In the genomic region with DNA sequence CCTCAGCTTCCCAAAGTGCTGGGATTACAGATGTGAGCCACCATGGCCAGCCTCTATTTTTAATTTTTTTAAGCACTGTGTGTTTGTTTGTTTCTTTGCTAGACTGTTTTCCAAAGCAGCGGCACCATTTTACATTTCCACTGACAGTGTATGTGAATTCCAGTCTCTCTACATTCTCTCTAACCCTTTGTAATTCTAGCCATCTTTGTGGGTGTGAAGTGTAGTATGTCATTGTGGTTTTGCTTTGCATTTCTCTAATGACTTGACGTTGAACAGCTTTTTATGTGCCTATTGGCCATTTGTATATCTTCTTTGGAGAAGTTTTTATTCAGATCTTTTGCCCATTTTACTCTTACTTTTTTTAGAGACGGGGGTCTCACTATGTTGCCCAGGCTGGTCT, we compare ENCODE assay signal across 22 cellular contexts. TPM values are rescaled to one million over a fixed set of nuclear protein-coding genes. Genes with fewer than 3 reads are reported as not detected.
"Had no signal": no experiment of that assay in that cellular context is flagged by ENCODE, and none has a peak within 500 bp of the region (broad histone marks: within the 10 kb centered on the region; RNA-seq: fewer than 3 reads in every experiment).

No MANE protein-coding gene starts in this region.

- H3K4me3 ChIP-seq: gastroesophageal sphincter, heart left ventricle, SK-N-MC, spleen, tibial artery had no signal

- ATAC-seq: activated T-helper 17 cell treated with anti-CD3 and anti-CD28 coated beads, Interleukin-2, amount 50 U/mL, for 72 hours; esophagus mucosa; gastroesophageal sphincter; heart left ventricle; left ventricle myocardium superior; stimulated activated naive B cell treated with anti-CD40 and anti-IgM and Interleukin-4, amounts not matched to agents 10 μg/mL and 1 μg/mL and 100 μg/mL, for 72 hours; T-cell had no signal

- H3K27ac ChIP-seq: gastroesophageal sphincter, SK-N-MC, tibial artery had no signal

- H3K9me3 ChIP-seq: gastroesophageal sphincter, heart left ventricle, spleen, tibial artery had no signal

- H3K4me3 Mint-ChIP-seq: activated T-helper 17 cell treated with anti-CD3 and anti-CD28 coated beads, Interleukin-2, amount 50 U/mL, for 72 hours; neural crest cell; stimulated activated naive B cell treated with anti-CD40 and anti-IgM and Interleukin-4, amounts not matched to agents 10 μg/mL and 1 μg/mL and 100 μg/mL, for 72 hours; T-cell had no signal

- DNase-seq: activated CD4-positive, CD25-positive, alpha-beta regulatory T cell; activated CD8-positive, alpha-beta memory T cell treated with anti-CD3 and anti-CD28 coated beads, Interleukin-2, amount 50 U/mL, for 48 hours; activated naive CD4-positive, alpha-beta T cell; amniotic stem cell; effector CD4-positive, alpha-beta T cell; heart left ventricle; left ventricle myocardium superior; retina; spleen; stimulated activated CD4-positive, alpha-beta T cell treated with anti-CD3 and anti-CD28 coated beads, Interleukin-4, amount 100 ng/mL, for 4 hours; stimulated activated naive B cell treated with anti-CD40 and anti-IgM and Interleukin-4, amounts not matched to agents 10 μg/mL and 1 μg/mL and 100 μg/mL, for 72 hours; substantia nigra; T-cell; T1000; tibial artery had no signal

- H3K27ac Mint-ChIP-seq: activated T-helper 17 cell treated with anti-CD3 and anti-CD28 coated beads, Interleukin-2, amount 50 U/mL, for 72 hours; stimulated activated naive B cell treated with anti-CD40 and anti-IgM and Interleukin-4, amounts not matched to agents 10 μg/mL and 1 μg/mL and 100 μg/mL, for 72 hours; T-cell had no signal

- H3K27me3 Mint-ChIP-seq: activated T-helper 17 cell treated with anti-CD3 and anti-CD28 coated beads, Interleukin-2, amount 50 U/mL, for 72 hours; stimulated activated naive B cell treated with anti-CD40 and anti-IgM and Interleukin-4, amounts not matched to agents 10 μg/mL and 1 μg/mL and 100 μg/mL, for 72 hours; T-cell had no signal

- H3K27me3 ChIP-seq: gastroesophageal sphincter, heart left ventricle, spleen, tibial artery had no signal

- H3K9me3 Mint-ChIP-seq: activated T-helper 17 cell treated with anti-CD3 and anti-CD28 coated beads, Interleukin-2, amount 50 U/mL, for 72 hours; neural crest cell; T-cell had no signal

RNA-seq across cellular contexts. Expression of gene CAMSAP3, which starts 48.5 kb away (rescaled TPM):
- total RNA-seq: myocyte, posterior vena cava had no signal
